9 cellular contexts compared by ENCODE assay signal in genomic region chr4:185730849-185731608, GRCh38.
DNase-seq lines count a peak whose midpoint lies in the region; ATAC-seq, FAIRE-seq and TF ChIP-seq lines count a peak whose summit lies in the region.
"Had no signal": no experiment of that assay in that cellular context is flagged by ENCODE, and none has a peak within 500 bp of the region (broad histone marks: within the 10 kb centered on the region; RNA-seq: fewer than 3 reads in every experiment).

No MANE protein-coding gene starts in this region.

- no peak overlapping the region for H2AK5ac ChIP-seq in mesendoderm (ENCODE audit: low read length)

- no peak overlapping the region for H2BK5ac ChIP-seq in mesendoderm (ENCODE audit: low read length)

- no peak overlapping the region for H2BK15ac ChIP-seq in mesendoderm (replicated peaks; ENCODE audit: low read depth)

- FAIRE-seq in HepG2 (lab: Jason Lieb, UNC): no peak

- H3K23ac ChIP-seq in mesendoderm (ENCODE audit: low read length): no peak overlapping the region

- TF ChIP-seq RAD21 in liver (IDR thresholded peaks at IDR 0.05) (peak in 1 of 2 donors; percentile 27), HepG2 (CRISPR knock-in tag; IDR thresholded peaks at IDR 0.05) (no peak)

- no peaks in the 10 kb centered on the region for H3K4me1 Mint-ChIP-seq in activated CD8-positive, alpha-beta memory T cell treated with anti-CD3 and anti-CD28 coated beads, Interleukin-2, amount 10 ng/mL, durations not matched to agents 7 days and 5 days
- H3K4me1 Mint-ChIP-seq: central memory CD8-positive, alpha-beta T cell had no signal

- H2BK120ac ChIP-seq in mesendoderm (ENCODE audit: low read depth, low read length): no peak overlapping the region

- no peak for TF ChIP-seq POLR2A in HepG2 (IDR thresholded peaks at IDR 0.05; ENCODE audit: insufficient read depth in 1 of 2, low read depth in 2 of 2, low read length in 2 of 2)

- H3K4me2 ChIP-seq in HepG2 (ENCODE audit: low read depth, low read length) (no peak overlapping the region), fibroblast of lung (ENCODE audit: extremely low read depth, insufficient read depth, low read length) (no peak overlapping the region), mesendoderm (ENCODE audit: low read length) (no peak overlapping the region)

- H3K79me2 ChIP-seq in HepG2 (ENCODE audit: insufficient read depth, low read length): no peaks in the 10 kb centered on the region
- H3K79me2 ChIP-seq in fibroblast of lung (ENCODE audit: control insufficient read depth, insufficient read depth, low read length): no peaks in the 10 kb centered on the region
- H3K79me2 ChIP-seq in mesendoderm (ENCODE audit: control insufficient read depth, insufficient read depth, low read length): no peaks in the 10 kb centered on the region

- no peaks in the 10 kb centered on the region for H3K79me1 ChIP-seq in mesendoderm (ENCODE audit: low read length)

- no peaks in the 10 kb centered on the region for H3K9me3 Mint-ChIP-seq in activated CD8-positive, alpha-beta memory T cell treated with anti-CD3 and anti-CD28 coated beads, Interleukin-2, amount 10 ng/mL, durations not matched to agents 7 days and 5 days (ENCODE audit: low read depth)
- H3K9me3 Mint-ChIP-seq: central memory CD8-positive, alpha-beta T cell had no signal

- H3K4ac ChIP-seq in mesendoderm (ENCODE audit: low read depth, low read length): no peak overlapping the region

- intact Hi-C loops in HepG2 (cut with micrococcal nuclease; ENCODE audit: unreplicated experiment): loop anchor here (10.0 kb wide), 1 partner anchor 1266 kb away; no protein-coding TSS in a partner anchor

- TF ChIP-seq EP300 in HepG2 (IDR thresholded peaks at IDR 0.05; ENCODE audit: low read depth in 2 of 2, low read length in 2 of 2): no peak
- TF ChIP-seq EP300 in HepG2 (CRISPR knock-in tag; IDR thresholded peaks at IDR 0.05; ENCODE audit: borderline replicate concordance): no peak

- CTCF ChIA-PET in HepG2 (lab: Yijun Ruan, JAX; ENCODE audit: low intra/inter-chr PET ratio, low total read pairs): no interaction called here
- CTCF ChIA-PET in activated CD8-positive, alpha-beta memory T cell treated with anti-CD3 and anti-CD28 coated beads, Interleukin-2, amount 10 ng/mL, durations not matched to agents 7 days and 5 days (lab: Charles Lee): no interaction called here

- peak; percentile 28 for TF ChIP-seq CTCF in liver (IDR thresholded peaks at IDR 0.05; ENCODE audit: low read depth, low read length, missing input control)
- TF ChIP-seq CTCF in HepG2 (CRISPR knock-in tag; IDR thresholded peaks at IDR 0.05): no peak
- no peak for TF ChIP-seq CTCF in fibroblast of lung (conservative IDR thresholded peaks at IDR 0.05 in 1 of 2, IDR thresholded peaks at IDR 0.05 in 1 of 2; ENCODE audit: low read depth in 1 of 2, low read length in 2 of 2)

- in situ Hi-C loops in HepG2 (cut with HindIII; ENCODE audit: extremely low pct_ligation_motif_present, low pct_unique_long_range_greater_than_20kb): no loop called here

- H3K36me3 Mint-ChIP-seq in activated CD8-positive, alpha-beta memory T cell treated with anti-CD3 and anti-CD28 coated beads, Interleukin-2, amount 10 ng/mL, durations not matched to agents 7 days and 5 days: no peaks in the 10 kb centered on the region

- ATAC-seq in HepG2 (no peak; the same call in 2 of the 3 replicates), HG03521 (IDR thresholded peaks at IDR 0.05; ENCODE audit: unreplicated experiment) (peak; percentile 47)
- ATAC-seq in activated CD8-positive, alpha-beta memory T cell treated with anti-CD3 and anti-CD28 coated beads, Interleukin-2, amount 10 ng/mL, durations not matched to agents 7 days and 5 days: no peak

- H3K27ac Mint-ChIP-seq in activated CD8-positive, alpha-beta memory T cell treated with anti-CD3 and anti-CD28 coated beads, Interleukin-2, amount 10 ng/mL, durations not matched to agents 7 days and 5 days: no peak overlapping the region

- BruUV-seq in HepG2 (replicated peaks; lab: Mats Ljungman, UMichigan): no TSS peak

- H3K18ac ChIP-seq in mesendoderm (ENCODE audit: low read length): no peak overlapping the region

- no peak overlapping the region for H3K4me3 Mint-ChIP-seq in activated CD8-positive, alpha-beta memory T cell treated with anti-CD3 and anti-CD28 coated beads, Interleukin-2, amount 10 ng/mL, durations not matched to agents 7 days and 5 days
- H3K4me3 Mint-ChIP-seq: central memory CD8-positive, alpha-beta T cell had no signal

- no peak overlapping the region for H4K5ac ChIP-seq in mesendoderm (ENCODE audit: low read length)

- H3K4me3 ChIP-seq in liver (ENCODE audit: low read depth in 1 of 3, low read length in 3 of 3): no peak overlapping the region
- H3K4me3 ChIP-seq in HepG2 (replicated peaks in 1 of 3; ENCODE audit: insufficient read depth in 1 of 3, low read depth in 2 of 3, low read length in 3 of 3): no peak overlapping the region
- no peak overlapping the region for H3K4me3 ChIP-seq in fibroblast of lung (replicated peaks in 1 of 4; ENCODE audit: control extremely low read depth in 1 of 4, insufficient read depth in 1 of 4, low read depth in 3 of 4, low read length in 4 of 4)
- no peak overlapping the region for H3K4me3 ChIP-seq in mesendoderm (ENCODE audit: low read length)

- no peak overlapping the region for H4K8ac ChIP-seq in mesendoderm (ENCODE audit: low read depth, low read length)

- POLR2A ChIA-PET in HepG2 (lab: Yijun Ruan, JAX): interaction anchor here (0.8 to 1.1 kb wide), 2 partner anchors 9 to 42 kb away, joined by 3 to 4 read pairs; no protein-coding TSS in a partner anchor

- H2AFZ ChIP-seq in HepG2 (ENCODE audit: low read length) (no peak overlapping the region), fibroblast of lung (ENCODE audit: low read length) (no peak overlapping the region)

- H4K20me1 ChIP-seq in HepG2 (ENCODE audit: insufficient read depth, low read length) (no peaks in the 10 kb centered on the region; the same call in 1 of the 2 replicates), fibroblast of lung (ENCODE audit: control insufficient read depth, extremely low read depth, insufficient read depth, low read length) (no peaks in the 10 kb centered on the region)

- 87% methylated on average over 3 of the region's 3 CpGs for WGBS in liver
- WGBS in HepG2 (ENCODE audit: low lambda C conversion rate): 96% methylated on average over 3 of the region's 3 CpGs
- WGBS in mesendoderm (ENCODE audit: extremely low coverage, insufficient coverage, low lambda C conversion rate): no CpG with 5 or more reads among the region's 3 CpGs

- no peak for DNase-seq in HepG2 (ENCODE audit: low spot score)
- DNase-seq in fibroblast of lung (ENCODE audit: low read depth in 2 of 2): peak; percentile 47 to 55
- no peak for DNase-seq in NCI-H2029 treated with DMSO at 0.1 percent for 48 hours (lab: John Stamatoyannopoulos, UW)
- no peak for DNase-seq in RKO (ENCODE audit: low spot score)
- no peak for DNase-seq in activated CD8-positive, alpha-beta memory T cell treated with anti-CD3 and anti-CD28 coated beads, Interleukin-2, amount 10 ng/mL, durations not matched to agents 7 days and 5 days
- DNase-seq in mesendoderm: no peak

- H3K27me3 Mint-ChIP-seq in activated CD8-positive, alpha-beta memory T cell treated with anti-CD3 and anti-CD28 coated beads, Interleukin-2, amount 10 ng/mL, durations not matched to agents 7 days and 5 days: no peaks in the 10 kb centered on the region

- H3K9me3 ChIP-seq in liver (ENCODE audit: control insufficient read depth in 4 of 4, low read length in 3 of 4): no peaks in the 10 kb centered on the region
- no peaks in the 10 kb centered on the region for H3K9me3 ChIP-seq in HepG2 (ENCODE audit: low read length)
- no peaks in the 10 kb centered on the region for H3K9me3 ChIP-seq in fibroblast of lung (ENCODE audit: control insufficient read depth, insufficient read depth, low read depth, low read length)

- no peak overlapping the region for H3K56ac ChIP-seq in mesendoderm (ENCODE audit: low read length)

- H3K27ac ChIP-seq in liver (ENCODE audit: low read depth in 1 of 2, low read length in 2 of 2): peak overlapping the region; percentile 19 to 31
- no peak overlapping the region for H3K27ac ChIP-seq in HepG2 (ENCODE audit: extremely low read length, insufficient read depth, low read length)
- no peak overlapping the region for H3K27ac ChIP-seq in fibroblast of lung (ENCODE audit: insufficient read depth, low read length)
- H3K27ac ChIP-seq in mesendoderm (ENCODE audit: low read depth, low read length): no peak overlapping the region

- H3K9ac ChIP-seq in liver (ENCODE audit: low read depth in 1 of 2, low read length in 2 of 2): no peak overlapping the region
- no peak overlapping the region for H3K9ac ChIP-seq in HepG2 (ENCODE audit: insufficient read depth, low read depth, low read length)
- H3K9ac ChIP-seq in fibroblast of lung (ENCODE audit: insufficient read depth, low read length): no peak overlapping the region
- no peak overlapping the region for H3K9ac ChIP-seq in mesendoderm (ENCODE audit: low read length)

- H3K27me3 ChIP-seq in liver (ENCODE audit: control insufficient read depth in 4 of 4, insufficient read depth in 4 of 4, low read length in 3 of 4): no peaks in the 10 kb centered on the region
- no peaks in the 10 kb centered on the region for H3K27me3 ChIP-seq in HepG2 (ENCODE audit: control insufficient read depth in 1 of 2, insufficient read depth in 2 of 2, low read length in 2 of 2)
- H3K27me3 ChIP-seq in fibroblast of lung (ENCODE audit: control insufficient read depth, insufficient read depth, low read length): peaks cover 5% of the 10 kb centered on the region
- H3K27me3 ChIP-seq in mesendoderm (ENCODE audit: insufficient read depth, low read length, poor library complexity): no peaks in the 10 kb centered on the region

- H3K36me3 ChIP-seq in liver (ENCODE audit: control insufficient read depth in 4 of 4, insufficient read depth in 3 of 4, low read depth in 1 of 4, low read length in 3 of 4) (peaks cover 2 to 10% (median 5%) of the 10 kb centered on the region in 4 donors), HepG2 (replicated peaks in 1 of 2; ENCODE audit: control insufficient read depth in 1 of 2, insufficient read depth in 2 of 2, low read length in 2 of 2) (peaks cover 8 to 21% of the 10 kb centered on the region in 2 experiments), fibroblast of lung (ENCODE audit: control insufficient read depth, insufficient read depth, low read length) (no peaks in the 10 kb centered on the region), mesendoderm (ENCODE audit: control insufficient read depth, insufficient read depth, low read length) (no peaks in the 10 kb centered on the region)

- H3K4me1 ChIP-seq in liver (ENCODE audit: control insufficient read depth in 4 of 4, insufficient read depth in 4 of 4, low read length in 3 of 4) (peaks cover 0 to 40% (median 20%) of the 10 kb centered on the region in 4 donors), HepG2 (ENCODE audit: insufficient read depth, low read length) (no peaks in the 10 kb centered on the region), fibroblast of lung (ENCODE audit: control insufficient read depth, extremely low read depth, insufficient read depth, low read length) (no peaks in the 10 kb centered on the region), mesendoderm (ENCODE audit: control insufficient read depth, low read depth, low read length) (no peaks in the 10 kb centered on the region)

TF ChIP-seq in liver, 16 proteins besides CTCF, POLR2A, EP300 and RAD21 (continues in another document):
- TF ChIP-seq HNF4G (IDR thresholded peaks at IDR 0.05): no peak
- no peak for TF ChIP-seq FOXA1 (IDR thresholded peaks at IDR 0.05)

TF ChIP-seq in HepG2, 621 proteins besides CTCF, POLR2A, EP300 and RAD21 (continues in another document):
- no peak for TF ChIP-seq XBP1 (CRISPR knock-in tag; IDR thresholded peaks at IDR 0.05)

Comparison
In these comparisons a context has a peak if more than half of its experiments do, and no peak if none do; other contexts are left out.
1. H3K27ac ChIP-seq: peak in liver (2 of 2); none in HepG2 (single experiment), fibroblast of lung (single experiment) and mesendoderm (single experiment).
2. DNase-seq: peak in fibroblast of lung (2 of 2); none in HepG2 (single experiment), NCI-H2029 treated with DMSO at 0.1 percent for 48 hours (single experiment), RKO (single experiment), activated CD8-positive, alpha-beta memory T cell treated with anti-CD3 and anti-CD28 coated beads, Interleukin-2, amount 10 ng/mL, durations not matched to agents 7 days and 5 days (single experiment) and mesendoderm (single experiment).